ENCODE assay signal across 10 cellular contexts in the genomic region with DNA sequence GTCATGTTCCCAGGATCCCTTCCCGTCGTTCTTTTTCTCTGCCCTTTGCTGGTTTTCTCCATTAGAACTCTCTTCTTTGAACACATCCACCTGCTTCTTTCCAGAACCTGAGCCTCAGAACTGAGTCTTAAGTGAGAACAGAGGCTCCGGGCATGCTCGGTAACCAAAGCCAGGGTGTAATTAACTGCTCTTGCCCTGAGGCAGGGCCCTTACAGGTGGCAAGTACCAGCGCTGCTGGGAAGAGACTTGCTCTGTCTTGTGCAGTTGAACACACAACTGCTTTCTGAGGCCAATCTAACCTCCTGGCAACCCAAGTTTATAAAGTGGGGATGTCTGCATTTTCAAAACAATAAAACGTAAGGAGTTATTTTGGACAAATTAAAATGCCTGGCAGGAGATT. TPM values are rescaled to one million over a fixed set of nuclear protein-coding genes. Genes with fewer than 3 reads are reported as not detected.
A peak's percentile ranks its signal among the peaks of the same experiment; 100 is the strongest.
DNase-seq lines count a peak whose midpoint lies in the region; ATAC-seq and TF ChIP-seq lines count a peak whose summit lies in the region.
"Had no signal": no experiment of that assay in that cellular context is flagged by ENCODE, and none has a peak within 500 bp of the region (broad histone marks: within the 10 kb centered on the region; RNA-seq: fewer than 3 reads in every experiment).

No MANE protein-coding gene starts in this region.

- H3K27ac Mint-ChIP-seq in activated CD4-positive, alpha-beta T cell treated with anti-CD3 and anti-CD28 coated beads for 36 hours: no peak overlapping the region

- POLR2A ChIA-PET in activated CD4-positive, alpha-beta T cell treated with anti-CD3 and anti-CD28 coated beads for 36 hours (lab: Charles Lee): no interaction called here

- peaks cover 0 to 50% (median 4%) of the 10 kb centered on the region in 4 donors for H3K27me3 ChIP-seq in esophagus squamous epithelium
- peaks cover 0 to 3% (median 0%) of the 10 kb centered on the region in 3 donors for H3K27me3 ChIP-seq in gastrocnemius medialis

- no peaks in the 10 kb centered on the region for H3K36me3 Mint-ChIP-seq in activated CD4-positive, alpha-beta T cell treated with anti-CD3 and anti-CD28 coated beads for 36 hours (ENCODE audit: low read depth)

- TF ChIP-seq POLR2A in esophagus squamous epithelium (IDR thresholded peaks at IDR 0.05) (no peak), gastrocnemius medialis (IDR thresholded peaks at IDR 0.05) (no peak)

- H3K4me1 ChIP-seq in esophagus squamous epithelium (peaks cover 11 to 22% (median 13%) of the 10 kb centered on the region in 3 donors), gastrocnemius medialis (peaks cover 4 to 16% of the 10 kb centered on the region in 2 donors)

- DNase-seq in activated CD4-positive, alpha-beta T cell treated with anti-CD3 and anti-CD28 coated beads for 36 hours: no peak
- DNase-seq in activated CD4-positive, alpha-beta T cell treated with anti-CD3 and anti-CD28 coated beads for 4 hours: no peak
- DNase-seq in NCI-H526 treated with DMSO at 0.1 percent for 48 hours (lab: John Stamatoyannopoulos, UW) (peak; percentile 41), esophagus squamous epithelium (lab: John Stamatoyannopoulos, UW) (no peak), gastrocnemius medialis (no peak), AG20443 (ENCODE audit: low spot score) (no peak)
- DNase-seq: C1 segment of cervical spinal cord had no signal

- intact Hi-C loops in activated CD4-positive, alpha-beta T cell treated with anti-CD3 and anti-CD28 coated beads for 36 hours (cut with DNase I, micrococcal nuclease): no loop called here
- intact Hi-C loops in esophagus squamous epithelium (cut with DNase I) (no loop called here), gastrocnemius medialis (cut with DNase I; ENCODE audit: low total_unique reads) (no loop called here)

- H3K9me3 ChIP-seq in esophagus squamous epithelium: no peaks in the 10 kb centered on the region
- H3K9me3 ChIP-seq in gastrocnemius medialis: no peaks in the 10 kb centered on the region

- no peaks in the 10 kb centered on the region for H3K9me3 Mint-ChIP-seq in activated CD4-positive, alpha-beta T cell treated with anti-CD3 and anti-CD28 coated beads for 36 hours (ENCODE audit: low read depth)

- H3K4me3 Mint-ChIP-seq in activated CD4-positive, alpha-beta T cell treated with anti-CD3 and anti-CD28 coated beads for 36 hours: peak overlapping the region; percentile 30

- in situ Hi-C loops in gastrocnemius medialis (cut with MboI; ENCODE audit: low sequenced_read_pairs in 4 of 4): no loop called here

- peak overlapping the region in 3 of 4 donors; percentile 51 to 65 (median 52) for H3K4me3 ChIP-seq in esophagus squamous epithelium
- peak overlapping the region in 3 of 4 donors; percentile 68 to 70 (median 70) for H3K4me3 ChIP-seq in gastrocnemius medialis

- CTCF ChIA-PET in activated CD4-positive, alpha-beta T cell treated with anti-CD3 and anti-CD28 coated beads for 36 hours (lab: Charles Lee): interaction anchor here (0.6 kb wide), 1 partner anchor 128 kb away, joined by 3 read pairs; no protein-coding TSS in a partner anchor

- H3K27me3 Mint-ChIP-seq in activated CD4-positive, alpha-beta T cell treated with anti-CD3 and anti-CD28 coated beads for 36 hours: peaks cover 41% of the 10 kb centered on the region

- TF ChIP-seq CTCF in esophagus squamous epithelium (IDR thresholded peaks at IDR 0.05) (no peak), gastrocnemius medialis (IDR thresholded peaks at IDR 0.05 in 4 of 5, conservative IDR thresholded peaks at IDR 0.05 in 1 of 5) (no peak)

- H3K4me1 Mint-ChIP-seq in activated CD4-positive, alpha-beta T cell treated with anti-CD3 and anti-CD28 coated beads for 36 hours: peaks cover 4% of the 10 kb centered on the region

- no peak for ATAC-seq in activated CD4-positive, alpha-beta T cell treated with anti-CD3 and anti-CD28 coated beads for 36 hours
- ATAC-seq in gastrocnemius medialis (no peak), HG03095 (IDR thresholded peaks at IDR 0.05; ENCODE audit: unreplicated experiment) (no peak), GM21717 (IDR thresholded peaks at IDR 0.05; ENCODE audit: unreplicated experiment) (no peak)

- H3K27ac ChIP-seq in esophagus squamous epithelium: peak overlapping the region in 1 of 4 donors; percentile 29
- H3K27ac ChIP-seq in gastrocnemius medialis: peak overlapping the region in 2 of 4 donors; percentile 50 to 72
- H3K27ac ChIP-seq: HL-60 had no signal

- H3K36me3 ChIP-seq in esophagus squamous epithelium: no peaks in the 10 kb centered on the region
- H3K36me3 ChIP-seq in gastrocnemius medialis: no peaks in the 10 kb centered on the region

- 25 to 31% methylated on average over 6 of the region's 6 CpGs for WGBS in esophagus squamous epithelium, 2 donors

RNA-seq across cellular contexts. Expression of gene DEK, which starts 12.3 kb away (rescaled TPM):
- total RNA-seq in activated CD4-positive, alpha-beta T cell treated with anti-CD3 and anti-CD28 coated beads for 36 hours: 100 to 1,000 TPM; 201 to 273 TPM
- total RNA-seq in esophagus squamous epithelium: 100 to 1,000 TPM in 1 of 4 donors, 10 to 100 TPM in 3; 69.5 to 106 (median 93.0) TPM
- 100 to 1,000 TPM in 2 of 4 donors, 10 to 100 TPM in 2; 60.5 to 134 (median 105) TPM for total RNA-seq in gastrocnemius medialis
